10 cellular contexts compared by ENCODE assay signal in the genomic region with DNA sequence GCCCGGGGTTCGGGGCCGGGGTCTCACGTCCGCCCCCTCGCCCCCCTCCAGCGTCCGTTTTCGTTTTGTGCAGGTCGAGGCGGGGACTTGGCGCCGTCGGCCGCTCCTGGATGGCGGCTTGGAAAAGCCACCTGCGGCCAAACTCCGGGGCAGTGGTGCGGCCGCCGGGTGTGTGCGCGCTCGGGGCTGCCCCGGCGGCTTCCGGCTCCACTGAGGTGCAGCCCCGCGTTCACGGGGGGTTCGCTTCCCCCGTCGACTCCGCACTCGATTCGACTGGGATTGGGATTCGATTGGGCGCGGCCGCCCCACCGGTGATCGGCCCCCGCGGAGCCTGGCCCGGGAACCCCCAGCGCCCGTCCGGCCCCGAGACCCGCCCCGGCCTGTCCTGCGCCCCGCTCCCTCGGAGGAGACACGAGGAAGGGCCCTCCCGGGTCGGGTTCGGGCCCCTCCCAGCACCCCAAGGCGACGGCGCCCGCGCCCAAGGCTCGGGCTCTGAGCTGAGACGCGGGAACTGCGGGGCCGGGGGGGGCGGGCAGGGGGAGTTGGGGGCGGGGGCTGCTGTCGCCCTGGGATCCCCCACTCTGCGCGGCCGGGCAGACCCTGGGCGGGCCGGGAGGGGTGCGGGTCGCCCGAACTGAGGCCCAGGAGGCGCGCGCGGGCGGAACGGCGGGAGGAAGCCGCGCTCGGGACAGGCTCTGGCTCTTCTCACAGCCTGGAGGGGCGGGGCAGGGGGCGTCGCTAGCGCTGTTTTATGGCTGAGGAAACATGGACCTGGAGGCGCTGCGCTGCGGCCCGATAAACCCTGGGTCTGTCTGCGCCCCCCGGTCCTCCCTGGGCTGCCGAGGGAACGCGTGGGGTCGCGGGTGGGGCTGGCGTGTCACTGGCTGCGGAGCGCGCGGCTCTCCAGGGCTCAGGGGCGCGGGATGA. TPM values are rescaled to one million over a fixed set of nuclear protein-coding genes. Genes with fewer than 3 reads are reported as not detected.
DNase-seq lines count a peak whose midpoint lies in the region; ATAC-seq and TF ChIP-seq lines count a peak whose summit lies in the region.
"Had no signal": no experiment of that assay in that cellular context is flagged by ENCODE, and none has a peak within 500 bp of the region (broad histone marks: within the 10 kb centered on the region; RNA-seq: fewer than 3 reads in every experiment).

No MANE protein-coding gene starts in this region.

- H3K36me3 ChIP-seq in HUES64 (ENCODE audit: insufficient read depth, low read length) (no peaks in the 10 kb centered on the region), trophoblast cell (ENCODE audit: control insufficient read depth in 1 of 2, insufficient read depth in 2 of 2, low read length in 2 of 2) (peaks cover 2% of the 10 kb centered on the region in 2 experiments)

- H2BK12ac ChIP-seq in trophoblast cell (ENCODE audit: low read length), result no peak overlapping the region

- H3K4me1 ChIP-seq in HUES64 (ENCODE audit: insufficient read depth, low read length), result peaks cover 14% of the 10 kb centered on the region
- H3K4me1 ChIP-seq in trophoblast cell (ENCODE audit: control insufficient read depth in 1 of 2, insufficient read depth in 2 of 2, low read length in 2 of 2), result peaks cover 9 to 12% of the 10 kb centered on the region in 2 experiments

- H3K4me2 ChIP-seq in trophoblast cell (ENCODE audit: low read length), result peak overlapping the region; percentile 61

- no peak overlapping the region for H2BK120ac ChIP-seq in trophoblast cell (ENCODE audit: insufficient read depth, low read length, poor library complexity)

- H3K79me2 ChIP-seq in trophoblast cell (ENCODE audit: control insufficient read depth, insufficient read depth, low read length, poor library complexity), result no peaks in the 10 kb centered on the region

- H3K79me1 ChIP-seq in trophoblast cell (ENCODE audit: low read length), result no peaks in the 10 kb centered on the region

- peaks cover 4% of the 10 kb centered on the region for H3K9me3 Mint-ChIP-seq in glutamatergic neuron (ENCODE audit: unreplicated experiment)
- H3K9me3 Mint-ChIP-seq in stimulated activated effector memory CD8-positive, alpha-beta T cell treated with anti-CD3 and anti-CD28 coated beads, Interleukin-12 subunit alpha, Interleukin-12 subunit beta, amount 100 ng/mL, for 72 hours, result no peaks in the 10 kb centered on the region
- H3K9me3 Mint-ChIP-seq: activated T-cell treated with anti-CD3 and anti-CD28 coated beads, Interleukin-2, amount 50 U/mL, for 4 hours had no signal

- DNase-seq in ELF-1 (ENCODE audit: low read depth, low spot score), result peak; percentile 64
- peak; percentile 76 for DNase-seq in glutamatergic neuron
- no peak for DNase-seq in trophoblast cell
- DNase-seq in stimulated activated effector memory CD8-positive, alpha-beta T cell treated with anti-CD3 and anti-CD28 coated beads, Interleukin-12 subunit alpha, Interleukin-12 subunit beta, amount 100 ng/mL, for 72 hours (ENCODE audit: low spot score in 2 of 2), result no peak
- no peak for DNase-seq in NK-92 (lab: John Stamatoyannopoulos, UW; ENCODE audit: unreplicated experiment)
- DNase-seq: activated T-cell treated with anti-CD3 and anti-CD28 coated beads, Interleukin-2, amount 50 U/mL, for 4 hours had no signal

- no peak overlapping the region for H3K18ac ChIP-seq in trophoblast cell (ENCODE audit: low read length)

- H3K9ac ChIP-seq in HUES64 (ENCODE audit: low read depth, low read length) (no peak overlapping the region), trophoblast cell (ENCODE audit: low read length) (no peak overlapping the region)

- H3K27me3 ChIP-seq in HUES64 (ENCODE audit: insufficient read depth, low read length) (peaks cover 90% of the 10 kb centered on the region), trophoblast cell (ENCODE audit: insufficient read depth, low read length) (peaks cover 72% of the 10 kb centered on the region)

- no peak overlapping the region for H3K23ac ChIP-seq in trophoblast cell (ENCODE audit: low read length)

- H3K4ac ChIP-seq in trophoblast cell (ENCODE audit: low read depth, low read length), result no peak overlapping the region

- no peak overlapping the region for H2AFZ ChIP-seq in trophoblast cell (ENCODE audit: insufficient read depth, low read length, poor library complexity)

- H3K4me1 Mint-ChIP-seq in glutamatergic neuron (ENCODE audit: low read depth, unreplicated experiment), result peaks cover 2% of the 10 kb centered on the region
- no peaks in the 10 kb centered on the region for H3K4me1 Mint-ChIP-seq in stimulated activated effector memory CD8-positive, alpha-beta T cell treated with anti-CD3 and anti-CD28 coated beads, Interleukin-12 subunit alpha, Interleukin-12 subunit beta, amount 100 ng/mL, for 72 hours

- H3K27ac ChIP-seq in HUES64 (ENCODE audit: low read depth, low read length) (no peak overlapping the region), trophoblast cell (ENCODE audit: low read depth, low read length) (no peak overlapping the region)

- no peak overlapping the region for H4K12ac ChIP-seq in trophoblast cell (ENCODE audit: low read depth, low read length)

- H3K4me3 Mint-ChIP-seq in glutamatergic neuron (ENCODE audit: unreplicated experiment), result no peak overlapping the region
- H3K4me3 Mint-ChIP-seq in stimulated activated effector memory CD8-positive, alpha-beta T cell treated with anti-CD3 and anti-CD28 coated beads, Interleukin-12 subunit alpha, Interleukin-12 subunit beta, amount 100 ng/mL, for 72 hours, result no peak overlapping the region
- H3K4me3 Mint-ChIP-seq: activated T-cell treated with anti-CD3 and anti-CD28 coated beads, Interleukin-2, amount 50 U/mL, for 4 hours had no signal

- H2AK5ac ChIP-seq in trophoblast cell (ENCODE audit: low read length), result no peak overlapping the region

- no peaks in the 10 kb centered on the region for H3K9me3 ChIP-seq in HUES64 (ENCODE audit: insufficient read depth, low read depth, low read length)
- H3K9me3 ChIP-seq in trophoblast cell (ENCODE audit: insufficient read depth, low read depth, low read length), result peaks cover 14% of the 10 kb centered on the region

- ATAC-seq in stimulated activated effector memory CD8-positive, alpha-beta T cell treated with anti-CD3 and anti-CD28 coated beads, Interleukin-12 subunit alpha, Interleukin-12 subunit beta, amount 100 ng/mL, for 72 hours, result no peak
- no peak for ATAC-seq in GM18868 (IDR thresholded peaks at IDR 0.05; ENCODE audit: unreplicated experiment)

- H3K14ac ChIP-seq in trophoblast cell (ENCODE audit: low read length), result no peak overlapping the region

- peaks cover 3% of the 10 kb centered on the region for H3K36me3 Mint-ChIP-seq in glutamatergic neuron (ENCODE audit: unreplicated experiment)
- H3K36me3 Mint-ChIP-seq in stimulated activated effector memory CD8-positive, alpha-beta T cell treated with anti-CD3 and anti-CD28 coated beads, Interleukin-12 subunit alpha, Interleukin-12 subunit beta, amount 100 ng/mL, for 72 hours, result peaks cover 6% of the 10 kb centered on the region

- WGBS in HUES64, result 2% methylated on average over 104 of the region's 111 CpGs
- no CpG with 5 or more reads among the region's 111 CpGs for WGBS in trophoblast cell (ENCODE audit: extremely low coverage, insufficient coverage, insufficient read length)

- no peak overlapping the region for H4K8ac ChIP-seq in trophoblast cell (ENCODE audit: low read depth, low read length)

- H3K4me3 ChIP-seq in HUES64 (ENCODE audit: low read length), result peak overlapping the region; percentile 45
- H3K4me3 ChIP-seq in trophoblast cell (ENCODE audit: low read depth, low read length), result peak overlapping the region; percentile 37

- H3K27ac Mint-ChIP-seq in glutamatergic neuron (ENCODE audit: unreplicated experiment), result no peak overlapping the region
- H3K27ac Mint-ChIP-seq in stimulated activated effector memory CD8-positive, alpha-beta T cell treated with anti-CD3 and anti-CD28 coated beads, Interleukin-12 subunit alpha, Interleukin-12 subunit beta, amount 100 ng/mL, for 72 hours, result no peak overlapping the region

- no peak overlapping the region for H2BK5ac ChIP-seq in trophoblast cell (ENCODE audit: low read depth, low read length, poor library complexity)

- no peak for TF ChIP-seq CTCF in glutamatergic neuron (IDR thresholded peaks at IDR 0.05; ENCODE audit: partially characterized antibody, unreplicated experiment)

- H3K27me3 Mint-ChIP-seq in glutamatergic neuron (ENCODE audit: unreplicated experiment), result peaks cover 15% of the 10 kb centered on the region

- no peak overlapping the region for H4K91ac ChIP-seq in trophoblast cell (ENCODE audit: low read depth, low read length)

RNA-seq across cellular contexts. Expression of gene NKX6-2, which starts 1.6 kb away (rescaled TPM):
- not detected for polyA plus RNA-seq in HUES64 (2013, experiment 1 of 2)
- not detected for polyA plus RNA-seq in HUES64 (2013, experiment 2 of 2)
- 6.2 TPM for total RNA-seq in glutamatergic neuron (ENCODE audit: unreplicated experiment)
- 0.01 TPM in 1 of 2 replicates, not detected in the other for polyA plus RNA-seq in trophoblast cell (2013)
- total RNA-seq: activated T-cell treated with anti-CD3 and anti-CD28 coated beads, Interleukin-2, amount 50 U/mL, for 4 hours; bronchial epithelial cell; NCI-H460 had no signal

Comparison
In these comparisons a context has a peak if more than half of its experiments do, and no peak if none do; other contexts are left out.
1. DNase-seq: peak in ELF-1 (single experiment) and glutamatergic neuron (single experiment); none in trophoblast cell (0 of 2), stimulated activated effector memory CD8-positive, alpha-beta T cell treated with anti-CD3 and anti-CD28 coated beads, Interleukin-12 subunit alpha, Interleukin-12 subunit beta, amount 100 ng/mL, for 72 hours (0 of 2) and NK-92 (single experiment).